ENCODE assay signal across 8 cellular contexts in the genomic region with DNA sequence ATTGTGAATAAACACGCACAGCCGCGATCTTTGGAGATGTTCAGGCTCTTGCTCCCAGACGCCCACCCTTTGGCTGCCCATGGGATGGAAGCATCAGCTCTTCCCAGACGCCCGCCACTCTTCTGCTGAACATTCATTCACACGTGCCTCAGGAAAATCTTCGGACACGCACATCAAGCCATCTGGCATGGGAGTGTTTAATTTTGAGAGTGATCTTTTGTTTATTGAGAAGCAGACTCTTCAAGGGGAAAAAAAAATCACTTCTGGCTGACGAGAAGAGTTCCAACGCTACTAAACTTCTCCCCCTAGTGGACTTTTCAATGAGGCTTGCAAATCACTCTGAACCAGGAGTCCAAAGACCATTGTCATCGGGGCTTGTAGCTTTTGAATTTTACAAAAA.
A peak's percentile ranks its signal among the peaks of the same experiment; 100 is the strongest.
DNase-seq lines count a peak whose midpoint lies in the region; ATAC-seq and TF ChIP-seq lines count a peak whose summit lies in the region.

No MANE protein-coding gene starts in this region.

- no peaks in the 10 kb centered on the region for H3K9me3 ChIP-seq in BE2C

- DNase-seq in BE2C (no peak), Kasumi-1 (lab: John Stamatoyannopoulos, UW) (peak; percentile 33 to 61), SW480 (ENCODE audit: low spot score) (peak; percentile 54), iris pigment epithelial cell (ENCODE audit: low read depth) (peak; percentile 70)
- no peak for DNase-seq in stimulated activated CD4-positive, alpha-beta T cell treated with anti-CD3 and anti-CD28 coated beads, Interleukin-1b, Interleukin-23, amount 100 ng/mL, for 48 hours

- H3K4me3 ChIP-seq in BE2C (ENCODE audit: low read depth, low read length) = peak overlapping the region; percentile 43

- ATAC-seq in GM21723 (IDR thresholded peaks at IDR 0.05; ENCODE audit: unreplicated experiment) = no peak
- ATAC-seq in HG02870 (IDR thresholded peaks at IDR 0.05; ENCODE audit: unreplicated experiment) = no peak
- ATAC-seq in HG02642 (IDR thresholded peaks at IDR 0.05; ENCODE audit: poor library complexity, unreplicated experiment) = no peak

- H3K27me3 ChIP-seq in BE2C = no peaks in the 10 kb centered on the region

- H3K36me3 ChIP-seq in BE2C = no peaks in the 10 kb centered on the region

- no peaks in the 10 kb centered on the region for H3K4me1 ChIP-seq in BE2C

- peak; percentile 76 for TF ChIP-seq CTCF in BE2C (IDR thresholded peaks at IDR 0.05; ENCODE audit: low read depth, low read length)

Comparison
In these comparisons a context has a peak if more than half of its experiments do, and no peak if none do; other contexts are left out.
1. DNase-seq: peak in Kasumi-1 (2 of 2), SW480 (single experiment) and iris pigment epithelial cell (single experiment); none in BE2C (single experiment) and stimulated activated CD4-positive, alpha-beta T cell treated with anti-CD3 and anti-CD28 coated beads, Interleukin-1b, Interleukin-23, amount 100 ng/mL, for 48 hours (single experiment).